In the genomic region with DNA sequence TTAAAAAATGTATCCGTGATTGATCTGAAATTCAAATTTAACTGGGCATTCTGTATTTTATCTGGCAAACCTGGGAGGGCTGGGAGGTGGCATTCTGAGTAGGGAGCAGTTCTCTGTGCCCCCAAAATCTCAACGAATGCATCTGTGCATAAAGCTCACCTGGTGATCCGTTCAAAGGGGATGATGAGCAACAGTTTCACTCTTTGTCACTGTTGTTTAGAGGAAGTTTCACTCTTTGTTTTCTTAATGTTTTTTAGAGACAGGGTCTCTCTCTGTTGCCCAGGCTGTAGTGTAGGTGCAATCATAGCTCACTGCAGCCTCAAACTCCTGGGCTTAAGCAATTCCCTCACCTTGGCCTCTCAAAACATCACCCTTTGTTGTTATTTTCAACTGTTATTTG, we compare ENCODE assay signal across 1 cellular context.
TF ChIP-seq lines count a peak whose summit lies in the region.

No MANE protein-coding gene starts in this region.

TF ChIP-seq in GM23338, 12 proteins besides CTCF, POLR2A, EP300 and RAD21 (continued from another document):
- TF ChIP-seq, protein P1, sequence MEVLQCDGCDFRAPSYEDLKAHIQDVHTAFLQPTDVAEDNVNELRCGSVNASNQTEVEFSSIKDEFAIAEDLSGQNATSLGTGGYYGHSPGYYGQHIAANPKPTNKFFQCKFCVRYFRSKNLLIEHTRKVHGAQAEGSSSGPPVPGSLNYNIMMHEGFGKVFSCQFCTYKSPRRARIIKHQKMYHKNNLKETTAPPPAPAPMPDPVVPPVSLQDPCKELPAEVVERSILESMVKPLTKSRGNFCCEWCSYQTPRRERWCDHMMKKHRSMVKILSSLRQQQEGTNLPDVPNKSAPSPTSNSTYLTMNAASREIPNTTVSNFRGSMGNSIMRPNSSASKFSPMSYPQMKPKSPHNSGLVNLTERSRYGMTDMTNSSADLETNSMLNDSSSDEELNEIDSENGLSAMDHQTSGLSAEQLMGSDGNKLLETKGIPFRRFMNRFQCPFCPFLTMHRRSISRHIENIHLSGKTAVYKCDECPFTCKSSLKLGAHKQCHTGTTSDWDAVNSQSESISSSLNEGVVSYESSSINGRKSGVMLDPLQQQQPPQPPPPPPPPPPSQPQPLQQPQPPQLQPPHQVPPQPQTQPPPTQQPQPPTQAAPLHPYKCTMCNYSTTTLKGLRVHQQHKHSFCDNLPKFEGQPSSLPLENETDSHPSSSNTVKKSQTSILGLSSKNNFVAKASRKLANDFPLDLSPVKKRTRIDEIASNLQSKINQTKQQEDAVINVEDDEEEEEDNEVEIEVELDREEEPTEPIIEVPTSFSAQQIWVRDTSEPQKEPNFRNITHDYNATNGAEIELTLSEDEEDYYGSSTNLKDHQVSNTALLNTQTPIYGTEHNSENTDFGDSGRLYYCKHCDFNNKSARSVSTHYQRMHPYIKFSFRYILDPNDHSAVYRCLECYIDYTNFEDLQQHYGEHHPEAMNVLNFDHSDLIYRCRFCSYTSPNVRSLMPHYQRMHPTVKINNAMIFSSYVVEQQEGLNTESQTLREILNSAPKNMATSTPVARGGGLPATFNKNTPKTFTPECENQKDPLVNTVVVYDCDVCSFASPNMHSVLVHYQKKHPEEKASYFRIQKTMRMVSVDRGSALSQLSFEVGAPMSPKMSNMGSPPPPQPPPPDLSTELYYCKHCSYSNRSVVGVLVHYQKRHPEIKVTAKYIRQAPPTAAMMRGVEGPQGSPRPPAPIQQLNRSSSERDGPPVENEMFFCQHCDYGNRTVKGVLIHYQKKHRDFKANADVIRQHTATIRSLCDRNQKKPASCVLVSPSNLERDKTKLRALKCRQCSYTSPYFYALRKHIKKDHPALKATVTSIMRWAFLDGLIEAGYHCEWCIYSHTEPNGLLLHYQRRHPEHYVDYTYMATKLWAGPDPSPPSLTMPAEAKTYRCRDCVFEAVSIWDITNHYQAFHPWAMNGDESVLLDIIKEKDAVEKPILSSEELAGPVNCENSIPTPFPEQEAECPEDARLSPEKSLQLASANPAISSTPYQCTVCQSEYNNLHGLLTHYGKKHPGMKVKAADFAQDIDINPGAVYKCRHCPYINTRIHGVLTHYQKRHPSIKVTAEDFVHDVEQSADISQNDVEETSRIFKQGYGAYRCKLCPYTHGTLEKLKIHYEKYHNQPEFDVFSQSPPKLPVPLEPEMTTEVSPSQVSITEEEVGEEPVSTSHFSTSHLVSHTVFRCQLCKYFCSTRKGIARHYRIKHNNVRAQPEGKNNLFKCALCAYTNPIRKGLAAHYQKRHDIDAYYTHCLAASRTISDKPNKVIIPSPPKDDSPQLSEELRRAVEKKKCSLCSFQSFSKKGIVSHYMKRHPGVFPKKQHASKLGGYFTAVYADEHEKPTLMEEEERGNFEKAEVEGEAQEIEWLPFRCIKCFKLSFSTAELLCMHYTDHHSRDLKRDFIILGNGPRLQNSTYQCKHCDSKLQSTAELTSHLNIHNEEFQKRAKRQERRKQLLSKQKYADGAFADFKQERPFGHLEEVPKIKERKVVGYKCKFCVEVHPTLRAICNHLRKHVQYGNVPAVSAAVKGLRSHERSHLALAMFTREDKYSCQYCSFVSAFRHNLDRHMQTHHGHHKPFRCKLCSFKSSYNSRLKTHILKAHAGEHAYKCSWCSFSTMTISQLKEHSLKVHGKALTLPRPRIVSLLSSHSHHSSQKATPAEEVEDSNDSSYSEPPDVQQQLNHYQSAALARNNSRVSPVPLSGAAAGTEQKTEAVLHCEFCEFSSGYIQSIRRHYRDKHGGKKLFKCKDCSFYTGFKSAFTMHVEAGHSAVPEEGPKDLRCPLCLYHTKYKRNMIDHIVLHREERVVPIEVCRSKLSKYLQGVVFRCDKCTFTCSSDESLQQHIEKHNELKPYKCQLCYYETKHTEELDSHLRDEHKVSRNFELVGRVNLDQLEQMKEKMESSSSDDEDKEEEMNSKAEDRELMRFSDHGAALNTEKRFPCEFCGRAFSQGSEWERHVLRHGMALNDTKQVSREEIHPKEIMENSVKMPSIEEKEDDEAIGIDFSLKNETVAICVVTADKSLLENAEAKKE (CRISPR knock-in tag; IDR thresholded peaks at IDR 0.05), result no peak
- no peak for TF ChIP-seq STAT1 (IDR thresholded peaks at IDR 0.05; ENCODE audit: unreplicated experiment)
- TF ChIP-seq ZNF114 (CRISPR knock-in tag; IDR thresholded peaks at IDR 0.05), result no peak
- no peak for TF ChIP-seq EZH2phosphoT487 (IDR thresholded peaks at IDR 0.05; ENCODE audit: unreplicated experiment)
TF ChIP-seq in GM23338: peak in this region for 0.
